Comparison of ENCODE assay signal across 13 cellular contexts in genomic region chr11:131841925-131842635, GRCh38.
DNase-seq lines count a peak whose midpoint lies in the region; ATAC-seq and TF ChIP-seq lines count a peak whose summit lies in the region.
"Had no signal": no experiment of that assay in that cellular context is flagged by ENCODE, and none has a peak within 500 bp of the region (broad histone marks: within the 10 kb centered on the region; RNA-seq: fewer than 3 reads in every experiment).

No MANE protein-coding gene starts in this region.

- no peaks in the 10 kb centered on the region for H3K27me3 ChIP-seq in neutrophil
- no peaks in the 10 kb centered on the region for H3K27me3 ChIP-seq in GM23248 (replicated peaks; ENCODE audit: insufficient read depth)

- no peak overlapping the region for H3K4me2 ChIP-seq in GM23248 (ENCODE audit: unreplicated experiment)
- H3K4me2 ChIP-seq: GM23338 had no signal

- H3K9me3 Mint-ChIP-seq in CD14-positive monocyte: peaks cover 0 to 4% (median 0%) of the 10 kb centered on the region in 7 donors
- H3K9me3 Mint-ChIP-seq: CD8-positive, alpha-beta T cell; GM23338; HFFc6 had no signal

- H3K36me3 ChIP-seq in neutrophil: no peaks in the 10 kb centered on the region
- no peaks in the 10 kb centered on the region for H3K36me3 ChIP-seq in GM23248 (ENCODE audit: low read depth)
- H3K36me3 ChIP-seq: HAP-1 had no signal

- H3F3A ChIP-seq in GM23248 (ENCODE audit: insufficient read depth): no peaks in the 10 kb centered on the region

- H3K4me3 ChIP-seq in neutrophil (ENCODE audit: low read depth in 1 of 2, low read length in 1 of 2): peak overlapping the region in 1 of 2 experiments; percentile 19
- no peak overlapping the region for H3K4me3 ChIP-seq in GM23248
- H3K4me3 ChIP-seq: GM23338, HAP-1 had no signal

- H3K9me2 ChIP-seq in GM23248 (ENCODE audit: insufficient read depth): no peaks in the 10 kb centered on the region

- peaks cover 30% of the 10 kb centered on the region for H3K4me1 Mint-ChIP-seq in CD14-positive monocyte

- H3K36me3 Mint-ChIP-seq in CD14-positive monocyte: no peaks in the 10 kb centered on the region
- H3K36me3 Mint-ChIP-seq: CD8-positive, alpha-beta T cell had no signal

- H3K27ac ChIP-seq in C4-2B (peak overlapping the region; percentile 50; the same call in 1 of the 2 replicates), VCaP (peak overlapping the region; percentile 33), neutrophil (peak overlapping the region; percentile 78), GM23248 (no peak overlapping the region)

- no peaks in the 10 kb centered on the region for H3K79me2 ChIP-seq in GM23248 (ENCODE audit: insufficient read depth)

- TF ChIP-seq CTCF in C4-2B (conservative IDR thresholded peaks at IDR 0.05) (no peak), CD14-positive monocyte (IDR thresholded peaks at IDR 0.05) (no peak), VCaP (conservative IDR thresholded peaks at IDR 0.05) (no peak), neutrophil (IDR thresholded peaks at IDR 0.05) (no peak)

- no peak overlapping the region for H3K4me3 Mint-ChIP-seq in CD14-positive monocyte
- H3K4me3 Mint-ChIP-seq: CD8-positive, alpha-beta T cell; GM23338; HFFc6 had no signal

- WGBS in GM23248 (ENCODE audit: low coverage in 1 of 2, low lambda C conversion rate in 2 of 2, missing lambda C conversion rate in 2 of 2), 2 experiments: 74 to 78% methylated on average over 11 of the region's 11 CpGs

- DNase-seq in CD14-positive monocyte (ENCODE audit: low spot score): no peak
- DNase-seq in GM23248: no peak
- DNase-seq: Caco-2; CD8-positive, alpha-beta T cell; DMS153; DND-41; HFFc6 had no signal

- peak overlapping the region; percentile 89 to 99 (median 97) for H3K27ac Mint-ChIP-seq in CD14-positive monocyte
- H3K27ac Mint-ChIP-seq: CD8-positive, alpha-beta T cell; GM23338; HFFc6 had no signal

- H3K9me3 ChIP-seq in neutrophil (no peaks in the 10 kb centered on the region), GM23248 (ENCODE audit: low read depth) (no peaks in the 10 kb centered on the region)
- H3K9me3 ChIP-seq: HAP-1 had no signal

- no peak overlapping the region for H2AFZ ChIP-seq in GM23248
- H2AFZ ChIP-seq: GM23338 had no signal

- intact Hi-C loops in CD14-positive monocyte (cut with micrococcal nuclease): no loop called here

- H3K9ac ChIP-seq in GM23248: no peak overlapping the region

- in situ Hi-C loops in GM23248 (cut with MboI): no loop called here

- no peaks in the 10 kb centered on the region for H4K20me1 ChIP-seq in GM23248 (ENCODE audit: insufficient read depth)

- ATAC-seq in HG02798 (IDR thresholded peaks at IDR 0.05; ENCODE audit: poor library complexity, unreplicated experiment): no peak
- ATAC-seq: CD8-positive, alpha-beta T cell; GM23338 had no signal

- peaks cover 0 to 5% (median 2%) of the 10 kb centered on the region in 3 donors for H3K27me3 Mint-ChIP-seq in CD14-positive monocyte (ENCODE audit: low read depth in 3 of 3)

- H3K4me1 ChIP-seq in neutrophil (ENCODE audit: control insufficient read depth in 1 of 2, insufficient read depth in 1 of 2, low read depth in 1 of 2, low read length in 1 of 2) (peaks cover 19 to 24% of the 10 kb centered on the region in 2 experiments), GM23248 (ENCODE audit: insufficient read depth) (no peaks in the 10 kb centered on the region)
- H3K4me1 ChIP-seq: Caco-2, HAP-1 had no signal
